Comparison of ENCODE assay signal across 14 cellular contexts in the genomic region with DNA sequence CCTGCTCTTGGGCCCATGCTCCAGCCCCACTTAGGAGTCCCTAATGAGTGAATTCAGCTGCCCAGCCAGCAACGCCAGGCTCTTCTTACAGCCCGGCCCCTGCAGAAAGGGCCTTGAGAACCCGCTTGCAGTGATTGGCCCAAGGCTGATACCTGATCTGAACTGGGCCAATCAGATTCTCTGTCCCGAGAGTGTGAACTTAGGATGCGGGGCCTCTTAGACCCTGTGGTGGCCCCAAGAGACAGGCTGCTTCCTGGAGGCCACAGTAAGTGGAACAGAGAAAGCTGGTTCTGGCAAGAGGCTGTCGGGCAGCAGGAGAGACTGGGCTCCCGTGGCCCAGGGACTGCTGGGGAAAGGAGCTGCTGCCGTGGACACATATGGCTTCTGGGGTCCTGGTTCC. TPM values are rescaled to one million over a fixed set of nuclear protein-coding genes. Genes with fewer than 3 reads are reported as not detected.
A peak's percentile ranks its signal among the peaks of the same experiment; 100 is the strongest.
DNase-seq lines count a peak whose midpoint lies in the region; ATAC-seq and TF ChIP-seq lines count a peak whose summit lies in the region.
"Had no signal": no experiment of that assay in that cellular context is flagged by ENCODE, and none has a peak within 500 bp of the region (broad histone marks: within the 10 kb centered on the region; RNA-seq: fewer than 3 reads in every experiment).

No MANE protein-coding gene starts in this region.

- H3K27me3 ChIP-seq in HCT116 (ENCODE audit: insufficient read depth, low read length) (no peaks in the 10 kb centered on the region), gastroesophageal sphincter (no peaks in the 10 kb centered on the region), sigmoid colon (no peaks in the 10 kb centered on the region)

- no peaks in the 10 kb centered on the region for H3K27me3 Mint-ChIP-seq in WTC11 (ENCODE audit: low read depth)

- no peak for TF ChIP-seq EP300 in gastroesophageal sphincter (IDR thresholded peaks at IDR 0.05)
- no peak for TF ChIP-seq EP300 in sigmoid colon (IDR thresholded peaks at IDR 0.05)

- no peak overlapping the region for H3K27ac ChIP-seq in HCT116 (ENCODE audit: low read depth, low read length)
- H3K27ac ChIP-seq in gastroesophageal sphincter = no peak overlapping the region
- no peak overlapping the region for H3K27ac ChIP-seq in sigmoid colon
- H3K27ac ChIP-seq: C4-2B had no signal

- H3K4me1 ChIP-seq in HCT116 (ENCODE audit: control insufficient read depth in 1 of 2, insufficient read depth in 2 of 2, low read length in 2 of 2) (peaks cover 0 to 21% of the 10 kb centered on the region in 2 experiments; a peak in 2 of 4 replicates), gastroesophageal sphincter (no peaks in the 10 kb centered on the region), sigmoid colon (peaks cover 0 to 11% (median 0%) of the 10 kb centered on the region in 4 donors)

- H3K9me3 ChIP-seq in HCT116 (ENCODE audit: control insufficient read depth in 1 of 2, insufficient read depth in 1 of 2, low read depth in 1 of 2, low read length in 2 of 2) (no peaks in the 10 kb centered on the region), gastroesophageal sphincter (no peaks in the 10 kb centered on the region), sigmoid colon (no peaks in the 10 kb centered on the region)

- ATAC-seq in HCT116 (0 out of 2 replicates have a peak, but pooled peaks have one; percentile 24), WTC11 (peak; percentile 76), gastroesophageal sphincter (no peak), left colon (no peak)

- no peaks in the 10 kb centered on the region for H3K36me3 Mint-ChIP-seq in WTC11
- H3K36me3 Mint-ChIP-seq: CD4-positive, alpha-beta memory T cell had no signal

- H3K4me1 Mint-ChIP-seq in WTC11 = no peaks in the 10 kb centered on the region; the same call in 1 of the 2 replicates
- H3K4me1 Mint-ChIP-seq: CD4-positive, alpha-beta memory T cell had no signal

- no peak overlapping the region for H3K27ac Mint-ChIP-seq in WTC11
- H3K27ac Mint-ChIP-seq: CD4-positive, alpha-beta memory T cell had no signal

- TF ChIP-seq CTCF in GM13976 (IDR thresholded peaks at IDR 0.05; ENCODE audit: borderline replicate concordance, control extremely low read depth, extremely low read depth, insufficient read depth, missing control alignments) = no peak
- TF ChIP-seq CTCF in HCT116 (IDR thresholded peaks at IDR 0.05 in 2 of 3, conservative IDR thresholded peaks at IDR 0.05 in 1 of 3; ENCODE audit: borderline replicate concordance in 1 of 3, insufficient read depth in 1 of 3, low read depth in 2 of 3, low read length in 2 of 3) = no peak
- no peak for TF ChIP-seq CTCF in WTC11 (IDR thresholded peaks at IDR 0.05)
- TF ChIP-seq CTCF in gastroesophageal sphincter (IDR thresholded peaks at IDR 0.05) = no peak
- no peak for TF ChIP-seq CTCF in sigmoid colon (IDR thresholded peaks at IDR 0.05)

- H3K36me3 ChIP-seq in HCT116 (ENCODE audit: control insufficient read depth in 1 of 2, insufficient read depth in 2 of 2, low read length in 2 of 2) = no peaks in the 10 kb centered on the region
- H3K36me3 ChIP-seq in gastroesophageal sphincter = no peaks in the 10 kb centered on the region
- H3K36me3 ChIP-seq in sigmoid colon = no peaks in the 10 kb centered on the region

- H3K4me2 ChIP-seq in HCT116 (ENCODE audit: low read length) = no peak overlapping the region

- H3K9me2 ChIP-seq in HCT116 (ENCODE audit: insufficient read depth) = no peaks in the 10 kb centered on the region

- TF ChIP-seq RAD21 in HCT116 (IDR thresholded peaks at IDR 0.05; ENCODE audit: low read depth) = no peak

- RAD21 ChIA-PET in HCT116 (lab: Charles Lee; ENCODE audit: low non-redundant PET in 1 of 2, low total read pairs in 2 of 2, uncharacterized antibody in 2 of 2, unreplicated experiment in 2 of 2) = no interaction called here

- CTCF ChIA-PET in HCT116 (lab: Charles Lee) (no interaction called here), WTC11 (lab: Charles Lee) (no interaction called here)

- no peak overlapping the region for H2AFZ ChIP-seq in HCT116 (ENCODE audit: low read depth, low read length, poor library complexity, severe bottlenecking)

- H3K9ac ChIP-seq in HCT116 (ENCODE audit: low read length) = no peak overlapping the region

- POLR2A ChIA-PET in HCT116 (lab: Charles Lee) (no interaction called here), WTC11 (lab: Charles Lee) (interaction anchor here (0.6 kb wide), 1 partner anchor 1229 kb away, joined by 6 read pairs; no protein-coding TSS in a partner anchor)

- 100% methylated on average over 3 of the region's 8 CpGs; no CpG with 5 or more reads in 1 of the 2 donors for WGBS in gastroesophageal sphincter (ENCODE audit: low coverage in 1 of 2), 2 donors
- 94 to 96% methylated on average over 8 of the region's 8 CpGs for WGBS in sigmoid colon, 2 donors

- BruUV-seq in HCT116 (replicated peaks; lab: Mats Ljungman, UMichigan) = no TSS peak

- in situ Hi-C loops in GM13976 (cut with MboI; ENCODE audit: low sequenced_read_pairs, unreplicated experiment) = no loop called here

- no peak overlapping the region for H3K4me3 Mint-ChIP-seq in WTC11
- H3K4me3 Mint-ChIP-seq: CD4-positive, alpha-beta memory T cell had no signal

- no peaks in the 10 kb centered on the region for H3K79me2 ChIP-seq in HCT116 (ENCODE audit: insufficient read depth, low read length)

- TF ChIP-seq POLR2A in HCT116 (IDR thresholded peaks at IDR 0.05; ENCODE audit: borderline replicate concordance, extremely low read depth, insufficient read depth, insufficient read length) (no peak), gastroesophageal sphincter (IDR thresholded peaks at IDR 0.05) (no peak), sigmoid colon (IDR thresholded peaks at IDR 0.05) (no peak)

- intact Hi-C loops in HCT116 (cut with micrococcal nuclease) = no loop called here
- intact Hi-C loops in sigmoid colon (cut with DNase I) = no loop called here
- intact Hi-C loops in left colon (cut with DNase I, micrococcal nuclease) = no loop called here

- H3K4me3 ChIP-seq in HCT116 (replicated peaks in 1 of 2; ENCODE audit: low read depth in 1 of 2, low read length in 2 of 2) (no peak overlapping the region), gastroesophageal sphincter (no peak overlapping the region), sigmoid colon (no peak overlapping the region)

- H3K9me3 Mint-ChIP-seq in WTC11 = no peaks in the 10 kb centered on the region
- H3K9me3 Mint-ChIP-seq: CD4-positive, alpha-beta memory T cell had no signal

- no peaks in the 10 kb centered on the region for H4K20me1 ChIP-seq in HCT116 (ENCODE audit: insufficient read depth)

- DNase-seq in GM13976 (ENCODE audit: low spot score) (peak; percentile 2), HCT116 (ENCODE audit: low read depth, low spot score) (no peak), WTC11 (ENCODE audit: low spot score) (no peak), islet precursor cell (peak; percentile 48), sigmoid colon (no peak), left colon (no peak), C1 segment of cervical spinal cord (lab: John Stamatoyannopoulos, UW) (no peak)
- DNase-seq: ACHN; CD4-positive, alpha-beta memory T cell; DMS79 had no signal

TF ChIP-seq in HCT116, 20 proteins besides CTCF, POLR2A, EP300 and RAD21 (continues in another document):
- no peak for TF ChIP-seq YY1 (IDR thresholded peaks at IDR 0.05; ENCODE audit: extremely low read depth, insufficient replicate concordance, low read depth, low read length)
- TF ChIP-seq ATF3 (IDR thresholded peaks at IDR 0.05) = no peak
- TF ChIP-seq, protein P1, sequence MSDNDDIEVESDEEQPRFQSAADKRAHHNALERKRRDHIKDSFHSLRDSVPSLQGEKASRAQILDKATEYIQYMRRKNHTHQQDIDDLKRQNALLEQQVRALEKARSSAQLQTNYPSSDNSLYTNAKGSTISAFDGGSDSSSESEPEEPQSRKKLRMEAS (IDR thresholded peaks at IDR 0.05) = no peak
- no peak for TF ChIP-seq ZNF274 (IDR thresholded peaks at IDR 0.05; ENCODE audit: low read depth, low read length)

TF ChIP-seq in WTC11, 78 proteins besides CTCF, POLR2A, EP300 and RAD21:
- TF ChIP-seq ZMAT4 (CRISPR knock-in tag; IDR thresholded peaks at IDR 0.05) (no peak), NFYB (CRISPR knock-in tag; conservative IDR thresholded peaks at IDR 0.05; ENCODE audit: low read depth) (peak; percentile 71), AR (CRISPR knock-in tag; IDR thresholded peaks at IDR 0.05) (no peak)
TF ChIP-seq in WTC11: peak in this region for 1.

RNA-seq across cellular contexts. Expression of gene VSTM5, which starts 11.5 kb away (rescaled TPM):
- total RNA-seq in HCT116 (2021; ENCODE audit: unreplicated experiment) (not detected), WTC11 (2021) (0.27 to 0.35 TPM (median 0.32 TPM) in 3 replicates), gastroesophageal sphincter (under 1 TPM in 1 of 4 donors, not detected in 3; 0.13 TPM), sigmoid colon (1 to 10 TPM in 1 of 4 donors, under 1 TPM in 2, not detected in 1; 0.71 to 1.1 (median 0.83) TPM), left colon (1 to 10 TPM; 1.1 to 2.5 TPM)
- 0.02 and 0.04 TPM in 2 replicates for polyA plus RNA-seq in HCT116 (2012)
- polyA plus RNA-seq in sigmoid colon = 1 to 10 TPM in 1 of 3 donors, under 1 TPM in 2; 0.23 to 3.6 (median 0.86) TPM
- total RNA-seq: A172; CD4-positive, alpha-beta memory T cell; H4 had no signal
- polyA plus RNA-seq: CD4-positive, alpha-beta memory T cell had no signal

RNA-seq across cellular contexts. Expression of gene MED17, which starts 54.9 kb away (rescaled TPM):
- total RNA-seq in HCT116 (2021; ENCODE audit: unreplicated experiment) = 41.1 TPM
- 19.3 and 20.8 TPM in 2 replicates for polyA plus RNA-seq in HCT116 (2012)
- total RNA-seq in WTC11 (2021) = 25.3 to 30.5 TPM (median 29.6 TPM) in 3 replicates
- 10 to 100 TPM; 27.1 to 29.7 (median 28.2) TPM for total RNA-seq in gastroesophageal sphincter
- total RNA-seq in sigmoid colon = 10 to 100 TPM; 19.9 to 28.9 (median 23.9) TPM
- polyA plus RNA-seq in sigmoid colon = 10 to 100 TPM in 1 of 3 donors, 1 to 10 TPM in 2; 7.2 to 12.8 (median 9.7) TPM
- total RNA-seq in left colon = 10 to 100 TPM; 22.6 to 25.6 TPM

Comparison
In these comparisons a context has a peak if more than half of its experiments do, and no peak if none do; other contexts are left out.
1. DNase-seq: peak in GM13976 (single experiment) and islet precursor cell (single experiment); none in HCT116 (single experiment), WTC11 (single experiment), sigmoid colon (single experiment), left colon (0 of 2) and C1 segment of cervical spinal cord (0 of 14).
2. ATAC-seq: peak in HCT116 (single experiment) and WTC11 (single experiment); none in gastroesophageal sphincter (single experiment) and left colon (single experiment).